Comparison of ENCODE assay signal across 12 cellular contexts in genomic region chr13:24251525-24251924, GRCh38. TPM values are rescaled to one million over a fixed set of nuclear protein-coding genes. Genes with fewer than 3 reads are reported as not detected.
DNase-seq lines count a peak whose midpoint lies in the region; ATAC-seq and TF ChIP-seq lines count a peak whose summit lies in the region.
"Had no signal": no experiment of that assay in that cellular context is flagged by ENCODE, and none has a peak within 500 bp of the region (broad histone marks: within the 10 kb centered on the region; RNA-seq: fewer than 3 reads in every experiment).

No MANE protein-coding gene starts in this region.

- no peaks in the 10 kb centered on the region for H3K27me3 Mint-ChIP-seq in activated T-helper 17 cell treated with anti-CD3 and anti-CD28 coated beads, Interleukin-2, amount 50 U/mL, for 72 hours
- H3K27me3 Mint-ChIP-seq in natural killer cell (ENCODE audit: low read depth in 2 of 2): no peaks in the 10 kb centered on the region

- H3K9me3 Mint-ChIP-seq in activated T-helper 17 cell treated with anti-CD3 and anti-CD28 coated beads, Interleukin-2, amount 50 U/mL, for 72 hours: no peaks in the 10 kb centered on the region
- no peaks in the 10 kb centered on the region for H3K9me3 Mint-ChIP-seq in natural killer cell
- H3K9me3 Mint-ChIP-seq: mesothelial cell of epicardium had no signal

- H3K4me3 Mint-ChIP-seq in activated T-helper 17 cell treated with anti-CD3 and anti-CD28 coated beads, Interleukin-2, amount 50 U/mL, for 72 hours: peak overlapping the region; percentile 93
- H3K4me3 Mint-ChIP-seq in natural killer cell: peak overlapping the region; percentile 98
- H3K4me3 Mint-ChIP-seq: mesothelial cell of epicardium had no signal

- H3K36me3 Mint-ChIP-seq in activated T-helper 17 cell treated with anti-CD3 and anti-CD28 coated beads, Interleukin-2, amount 50 U/mL, for 72 hours (ENCODE audit: low read depth): peaks cover 48% of the 10 kb centered on the region
- H3K36me3 Mint-ChIP-seq in natural killer cell: no peaks in the 10 kb centered on the region
- H3K36me3 Mint-ChIP-seq: mesothelial cell of epicardium had no signal

- peak; percentile 72 for DNase-seq in T-helper 9 cell
- DNase-seq in natural killer cell: peak; percentile 78
- peak; percentile 52 for DNase-seq in stimulated activated CD8-positive, alpha-beta memory T cell treated with anti-CD3 and anti-CD28 coated beads, Interleukin-7, amount 100 ng/mL, for 24 hours (ENCODE audit: low read depth)
- no peak for DNase-seq in NCI-H1092 (lab: John Stamatoyannopoulos, UW)
- DNase-seq: foreskin fibroblast had no signal

- H3K4me1 Mint-ChIP-seq in activated T-helper 17 cell treated with anti-CD3 and anti-CD28 coated beads, Interleukin-2, amount 50 U/mL, for 72 hours: peaks cover 41% of the 10 kb centered on the region
- H3K4me1 Mint-ChIP-seq in natural killer cell: peaks cover 59 to 71% of the 10 kb centered on the region in 2 donors
- H3K4me1 Mint-ChIP-seq: mesothelial cell of epicardium had no signal

- TF ChIP-seq CTCF in natural killer cell (IDR thresholded peaks at IDR 0.05): no peak

- ATAC-seq in activated T-helper 17 cell treated with anti-CD3 and anti-CD28 coated beads, Interleukin-2, amount 50 U/mL, for 72 hours (replicated peaks): peak; percentile 79
- ATAC-seq in natural killer cell: peak; percentile 82 to 96 (median 91)
- ATAC-seq in GM19397 (IDR thresholded peaks at IDR 0.05; ENCODE audit: unreplicated experiment): no peak
- ATAC-seq in HG02884 (IDR thresholded peaks at IDR 0.05; ENCODE audit: unreplicated experiment): no peak
- ATAC-seq in SK-N-SH treated with all-trans-retinoic acid at 6 μM for 48 hours: no peak
- ATAC-seq: body of pancreas had no signal

- intact Hi-C loops in natural killer cell (cut with micrococcal nuclease): loop anchor here (1.0 to 5.0 kb wide), 3 partner anchors 13 to 366 kb away; no protein-coding TSS in a partner anchor

- peak overlapping the region; percentile 91 for H3K27ac Mint-ChIP-seq in activated T-helper 17 cell treated with anti-CD3 and anti-CD28 coated beads, Interleukin-2, amount 50 U/mL, for 72 hours
- peak overlapping the region; percentile 90 to 99 for H3K27ac Mint-ChIP-seq in natural killer cell
- H3K27ac Mint-ChIP-seq: mesothelial cell of epicardium had no signal

TF ChIP-seq in SK-N-SH treated with all-trans-retinoic acid at 6 μM for 48 hours, 23 proteins besides CTCF, POLR2A, EP300 and RAD21:
- TF ChIP-seq TCF4 (CRISPR knock-in tag; IDR thresholded peaks at IDR 0.05; ENCODE audit: borderline replicate concordance): no peak
- no peak for TF ChIP-seq ZNF70 (CRISPR knock-in tag; IDR thresholded peaks at IDR 0.05)
- no peak for TF ChIP-seq TSHZ2 (CRISPR knock-in tag; IDR thresholded peaks at IDR 0.05)
- TF ChIP-seq ZC3H10 (CRISPR knock-in tag; IDR thresholded peaks at IDR 0.05): no peak
- TF ChIP-seq POU6F1 (CRISPR knock-in tag; IDR thresholded peaks at IDR 0.05; ENCODE audit: borderline replicate concordance, low read depth): no peak
- TF ChIP-seq OSR1 (CRISPR knock-in tag; IDR thresholded peaks at IDR 0.05): no peak
- TF ChIP-seq BACH2 (CRISPR knock-in tag; IDR thresholded peaks at IDR 0.05; ENCODE audit: borderline replicate concordance): no peak
- TF ChIP-seq CREB5 (CRISPR knock-in tag; IDR thresholded peaks at IDR 0.05; ENCODE audit: low read depth): no peak
- no peak for TF ChIP-seq ZNF565 (CRISPR knock-in tag; conservative IDR thresholded peaks at IDR 0.05; ENCODE audit: low read depth)
- TF ChIP-seq RARB (CRISPR knock-in tag; IDR thresholded peaks at IDR 0.05): no peak
- no peak for TF ChIP-seq PATZ1 (CRISPR knock-in tag; IDR thresholded peaks at IDR 0.05; ENCODE audit: borderline replicate concordance)
TF ChIP-seq in SK-N-SH treated with all-trans-retinoic acid at 6 μM for 48 hours: peak in this region for 0.

RNA-seq across cellular contexts. Expression of gene C1QTNF9, which starts 57.9 kb away (rescaled TPM):
- total RNA-seq in activated T-helper 17 cell treated with anti-CD3 and anti-CD28 coated beads, Interleukin-2, amount 50 U/mL, for 72 hours: not detected
- total RNA-seq in natural killer cell: under 1 TPM in 1 of 3 donors, not detected in 2; 0.25 TPM
- total RNA-seq: MCF 10A, mesothelial cell of epicardium had no signal

Comparison
In these comparisons a context has a peak if more than half of its experiments do, and no peak if none do; other contexts are left out.
1. ATAC-seq: peak in activated T-helper 17 cell treated with anti-CD3 and anti-CD28 coated beads, Interleukin-2, amount 50 U/mL, for 72 hours (single experiment) and natural killer cell (3 of 3); none in GM19397 (single experiment), HG02884 (single experiment) and SK-N-SH treated with all-trans-retinoic acid at 6 μM for 48 hours (single experiment).